In the genomic region with DNA sequence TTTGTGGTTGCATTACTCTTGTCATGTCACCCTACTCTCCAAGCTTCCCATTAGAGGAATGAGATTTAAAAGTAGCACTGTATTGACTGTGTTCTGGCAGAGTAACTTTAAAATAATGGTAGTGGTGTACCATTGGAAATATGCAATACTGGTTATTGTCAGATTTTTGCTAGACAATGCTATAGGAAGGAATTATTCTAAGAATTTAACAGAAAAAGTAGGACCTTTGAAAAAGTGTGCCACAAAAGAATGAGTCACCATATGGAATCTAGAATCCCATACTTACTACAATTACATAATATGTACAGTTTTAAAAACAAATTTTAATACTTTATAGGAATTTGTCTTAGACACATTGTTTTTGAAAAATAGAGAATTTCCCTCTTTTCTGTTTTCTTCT, we compare ENCODE assay signal across 14 cellular contexts. TPM values are rescaled to one million over a fixed set of nuclear protein-coding genes. Genes with fewer than 3 reads are reported as not detected.
A peak's percentile ranks its signal among the peaks of the same experiment; 100 is the strongest.
DNase-seq lines count a peak whose midpoint lies in the region; ATAC-seq, FAIRE-seq and TF ChIP-seq lines count a peak whose summit lies in the region.
"Had no signal": no experiment of that assay in that cellular context is flagged by ENCODE, and none has a peak within 500 bp of the region (broad histone marks: within the 10 kb centered on the region; RNA-seq: fewer than 3 reads in every experiment).

No MANE protein-coding gene starts in this region.

- no peak for TF ChIP-seq CTCF in Loucy (conservative IDR thresholded peaks at IDR 0.05; ENCODE audit: low read length)

- H3K27me3 Mint-ChIP-seq in activated naive CD8-positive, alpha-beta T cell treated with anti-CD3 and anti-CD28 coated beads, Interleukin-2, amount 50 U/mL, for 24 hours, result no peaks in the 10 kb centered on the region

- H3K36me3 ChIP-seq in Loucy (ENCODE audit: insufficient read depth, low read length), result peaks cover 23% of the 10 kb centered on the region
- H3K36me3 ChIP-seq: thyroid gland had no signal

- peaks cover 39% of the 10 kb centered on the region for H3K4me1 ChIP-seq in Loucy (ENCODE audit: insufficient read depth, low read length, poor library complexity, severe bottlenecking)

- H3K9ac ChIP-seq in Loucy (ENCODE audit: low read depth, low read length, poor library complexity, severe bottlenecking), result no peak overlapping the region

- peaks cover 97% of the 10 kb centered on the region for H3K79me2 ChIP-seq in Loucy (ENCODE audit: insufficient read depth, low read length)

- H4K20me1 ChIP-seq in Loucy (ENCODE audit: insufficient read depth, low read length, poor library complexity, severe bottlenecking), result peaks cover 81% of the 10 kb centered on the region

- no peak for ATAC-seq in activated naive CD8-positive, alpha-beta T cell treated with anti-CD3 and anti-CD28 coated beads, Interleukin-2, amount 50 U/mL, for 24 hours
- ATAC-seq in GM19463 (IDR thresholded peaks at IDR 0.05; ENCODE audit: unreplicated experiment), result no peak
- ATAC-seq: left colon, Right ventricle myocardium inferior had no signal

- H3K27me3 ChIP-seq in Loucy (ENCODE audit: insufficient read depth, low read length, poor library complexity, severe bottlenecking), result no peaks in the 10 kb centered on the region
- H3K27me3 ChIP-seq: thyroid gland had no signal

- no peak for TF ChIP-seq POLR2A in GM12891 (IDR thresholded peaks at IDR 0.05; ENCODE audit: low read depth, low read length)

- DNase-seq in GM12891 (ENCODE audit: insufficient read length, low spot score), result no peak
- DNase-seq in activated naive CD8-positive, alpha-beta T cell treated with anti-CD3 and anti-CD28 coated beads, Interleukin-2, amount 50 U/mL, for 24 hours, result no peak
- DNase-seq in activated CD8-positive, alpha-beta memory T cell treated with anti-CD3 and anti-CD28 coated beads for 24 hours, result no peak
- no peak for DNase-seq in NCI-H524 treated with DMSO at 0.1 percent for 48 hours (lab: John Stamatoyannopoulos, UW)
- DNase-seq: DMS 273 treated with DMSO at 0.1 percent for 48 hours, left colon, thyroid gland had no signal

- H2AFZ ChIP-seq in Loucy (ENCODE audit: low read length), result no peak overlapping the region

- H3K4me1 Mint-ChIP-seq in activated naive CD8-positive, alpha-beta T cell treated with anti-CD3 and anti-CD28 coated beads, Interleukin-2, amount 50 U/mL, for 24 hours, result peaks cover 87% of the 10 kb centered on the region

- peak; percentile 50 for FAIRE-seq in GM12891 (lab: Jason Lieb, UNC)
- FAIRE-seq in islet of Langerhans (lab: Jason Lieb, UNC), result peak; percentile 38
- FAIRE-seq: frontal cortex had no signal

- H3K9me3 ChIP-seq in Loucy (ENCODE audit: insufficient read depth, low read depth, low read length), result no peaks in the 10 kb centered on the region
- H3K9me3 ChIP-seq: thyroid gland had no signal

- H3K4me3 ChIP-seq in Loucy (ENCODE audit: low read length, poor library complexity, severe bottlenecking), result peak overlapping the region; percentile 2
- H3K4me3 ChIP-seq: coronary artery, thyroid gland had no signal

- H3K4me2 ChIP-seq in Loucy (ENCODE audit: low read depth, low read length, poor library complexity, severe bottlenecking), result peak overlapping the region; percentile 47

- no peaks in the 10 kb centered on the region for H3K9me3 Mint-ChIP-seq in activated naive CD8-positive, alpha-beta T cell treated with anti-CD3 and anti-CD28 coated beads, Interleukin-2, amount 50 U/mL, for 24 hours
- H3K9me3 Mint-ChIP-seq: activated T-helper 2 cell treated with anti-CD3 and anti-CD28 coated beads, Interferon-gamma antibody, Interleukin-2, Interleukin-4, amounts not matched to agents 10 μg/mL and 5 μg/mL and 100 μg/mL, durations not matched to agents 14 hours and 24 hours and 36 hours had no signal

- peak overlapping the region; percentile 21 for H3K27ac Mint-ChIP-seq in activated naive CD8-positive, alpha-beta T cell treated with anti-CD3 and anti-CD28 coated beads, Interleukin-2, amount 50 U/mL, for 24 hours
- H3K27ac Mint-ChIP-seq: activated T-helper 2 cell treated with anti-CD3 and anti-CD28 coated beads, Interferon-gamma antibody, Interleukin-2, Interleukin-4, amounts not matched to agents 10 μg/mL and 5 μg/mL and 100 μg/mL, durations not matched to agents 14 hours and 24 hours and 36 hours had no signal

- H3K9me2 ChIP-seq in Loucy (replicated peaks; ENCODE audit: low read depth, low read length), result no peaks in the 10 kb centered on the region

- H3K36me3 Mint-ChIP-seq in activated naive CD8-positive, alpha-beta T cell treated with anti-CD3 and anti-CD28 coated beads, Interleukin-2, amount 50 U/mL, for 24 hours (ENCODE audit: low read depth), result peaks cover 36% of the 10 kb centered on the region

- H3F3A ChIP-seq in Loucy (ENCODE audit: low read depth), result no peaks in the 10 kb centered on the region

- no peak overlapping the region for H3K4me3 Mint-ChIP-seq in activated naive CD8-positive, alpha-beta T cell treated with anti-CD3 and anti-CD28 coated beads, Interleukin-2, amount 50 U/mL, for 24 hours

TF ChIP-seq in GM12891, 5 proteins besides CTCF, POLR2A, EP300 and RAD21:
- no peak for TF ChIP-seq TAF1 (IDR thresholded peaks at IDR 0.05; ENCODE audit: low read depth, low read length)
- TF ChIP-seq PAX5 (IDR thresholded peaks at IDR 0.05; ENCODE audit: insufficient read depth, low read length, severe bottlenecking), result no peak
- no peak for TF ChIP-seq POLR2AphosphoS5 (IDR thresholded peaks at IDR 0.05; ENCODE audit: low read depth, low read length)
- TF ChIP-seq SPI1 (IDR thresholded peaks at IDR 0.05; ENCODE audit: low read depth, low read length), result no peak
- no peak for TF ChIP-seq POU2F2 (IDR thresholded peaks at IDR 0.05; ENCODE audit: low read depth, low read length)
TF ChIP-seq in GM12891: peak in this region for 0.

RNA-seq across cellular contexts. Expression of a gene that starts 13.8 kb away (rescaled TPM):
- polyA plus RNA-seq in GM12891 (2012; ENCODE audit: low read depth, missing spikeins), result 15.5 TPM

RNA-seq across cellular contexts. Expression of a gene that starts 14.0 kb away (rescaled TPM):
- polyA plus RNA-seq in GM12891 (2012; ENCODE audit: low read depth, missing spikeins), result 0.26 TPM
